ENCODE assay signal across 11 cellular contexts in genomic region chr20:45783656-45784294, GRCh38. TPM values are rescaled to one million over a fixed set of nuclear protein-coding genes. Genes with fewer than 3 reads are reported as not detected.
DNase-seq lines count a peak whose midpoint lies in the region; ATAC-seq and TF ChIP-seq lines count a peak whose summit lies in the region.
"Had no signal": no experiment of that assay in that cellular context is flagged by ENCODE, and none has a peak within 500 bp of the region (broad histone marks: within the 10 kb centered on the region; RNA-seq: fewer than 3 reads in every experiment).

No MANE protein-coding gene starts in this region.

- H3K27ac ChIP-seq in sigmoid colon = peak overlapping the region; percentile 56 to 94 (median 92)

- H3K4me3 ChIP-seq in sigmoid colon = no peak overlapping the region

- ATAC-seq in left ventricle myocardium superior (peak; percentile 89), GM21717 (IDR thresholded peaks at IDR 0.05; ENCODE audit: unreplicated experiment) (no peak), HG03280 (IDR thresholded peaks at IDR 0.05; ENCODE audit: unreplicated experiment) (no peak), HG03175 (IDR thresholded peaks at IDR 0.05; ENCODE audit: unreplicated experiment) (no peak), HG03565 (IDR thresholded peaks at IDR 0.05; ENCODE audit: unreplicated experiment) (no peak)

- H3K4me1 ChIP-seq in sigmoid colon = peaks cover 0 to 59% (median 54%) of the 10 kb centered on the region in 4 donors

- no peak for TF ChIP-seq CTCF in sigmoid colon (IDR thresholded peaks at IDR 0.05)

- H3K9me3 ChIP-seq in sigmoid colon = no peaks in the 10 kb centered on the region

- TF ChIP-seq POLR2A in sigmoid colon (IDR thresholded peaks at IDR 0.05) = no peak

- no peaks in the 10 kb centered on the region for H3K36me3 ChIP-seq in sigmoid colon

- intact Hi-C loops in left ventricle myocardium superior (cut with micrococcal nuclease) = no loop called here
- intact Hi-C loops in sigmoid colon (cut with DNase I) = loop anchor here (5.0 kb wide), 1 partner anchor 1596 kb away; the partner anchor contains the start of gene JPH2

- no peak for TF ChIP-seq EP300 in sigmoid colon (IDR thresholded peaks at IDR 0.05)

- DNase-seq in HT-29 (ENCODE audit: low spot score) (peak; percentile 20), anterior cingulate cortex (lab: John Stamatoyannopoulos, UW) (peak in 45 of 58 donors; percentile 1 to 75 (median 27)), left ventricle myocardium superior (peak; percentile 80), sigmoid colon (peak; percentile 77)
- DNase-seq: endodermal cell, NCI-H146 had no signal

- WGBS in sigmoid colon, 2 donors = 30 to 67% methylated on average over 6 of the region's 6 CpGs

- no peaks in the 10 kb centered on the region for H3K27me3 ChIP-seq in sigmoid colon

RNA-seq across cellular contexts. Expression of gene WFDC3, which starts 7.9 kb away (rescaled TPM):
- total RNA-seq in HT-29 (2014; rRNA removed; shearing (Covaris generic)) = not detected in 2 replicates
- total RNA-seq in left ventricle myocardium superior (not detected), sigmoid colon (1 to 10 TPM in 3 of 4 donors, not detected in 1; 2.9 to 7.7 (median 3.9) TPM)
- polyA plus RNA-seq in sigmoid colon = 10 to 100 TPM in 2 of 3 donors, 1 to 10 TPM in 1; 4.6 to 19.2 (median 13.9) TPM
- total RNA-seq: CD8-positive, alpha-beta memory T cell had no signal
- polyA plus RNA-seq: CD8-positive, alpha-beta memory T cell had no signal

RNA-seq across cellular contexts. Expression of gene DNTTIP1, which starts 8.0 kb away (rescaled TPM):
- 26.2 and 33.2 TPM in 2 replicates for total RNA-seq in HT-29 (2014; rRNA removed; shearing (Covaris generic))
- total RNA-seq in left ventricle myocardium superior (16.2 TPM), sigmoid colon (10 to 100 TPM; 33.0 to 59.9 (median 40.6) TPM)
- 100 to 1,000 TPM in 1 of 3 donors, 10 to 100 TPM in 2; 51.9 to 107 (median 71.4) TPM for polyA plus RNA-seq in sigmoid colon

RNA-seq across cellular contexts. Expression of gene UBE2C, which starts 28.7 kb away (rescaled TPM):
- total RNA-seq in HT-29 (2014; rRNA removed; shearing (Covaris generic)) = 284 and 289 TPM in 2 replicates
- total RNA-seq in left ventricle myocardium superior (1.0 TPM), sigmoid colon (1 to 10 TPM in 1 of 4 donors, not detected in 3; 3.3 TPM)
- 10 to 100 TPM; 12.6 to 90.3 (median 29.6) TPM for polyA plus RNA-seq in sigmoid colon
- polyA plus RNA-seq: CD8-positive, alpha-beta memory T cell had no signal

RNA-seq across cellular contexts. Expression of gene TNNC2, which starts 43.3 kb away (rescaled TPM):
- 0.15 and 0.18 TPM in 2 replicates for total RNA-seq in HT-29 (2014; rRNA removed; shearing (Covaris generic))
- total RNA-seq in left ventricle myocardium superior (not detected), sigmoid colon (1 to 10 TPM in 1 of 4 donors, under 1 TPM in 1, not detected in 2; 0.95 to 1.6 TPM)
- polyA plus RNA-seq in sigmoid colon = 10 to 100 TPM in 2 of 3 donors, 1 to 10 TPM in 1; 2.9 to 15.6 (median 10.2) TPM
- total RNA-seq: CD8-positive, alpha-beta memory T cell had no signal

RNA-seq across cellular contexts. Expression of gene SNX21, which starts 49.8 kb away (rescaled TPM):
- total RNA-seq in HT-29 (2014; rRNA removed; shearing (Covaris generic)) = 30.8 and 31.2 TPM in 2 replicates
- total RNA-seq in left ventricle myocardium superior (21.3 TPM), sigmoid colon (10 to 100 TPM; 46.7 to 82.5 (median 52.2) TPM)
- 10 to 100 TPM; 10.4 to 16.8 (median 15.2) TPM for polyA plus RNA-seq in sigmoid colon

Comparison
In these comparisons a context has a peak if more than half of its experiments do, and no peak if none do; other contexts are left out.
1. DNase-seq: peak in every context shown above with its lines; median percentile 80 in left ventricle myocardium superior; 77 in sigmoid colon; 27 in anterior cingulate cortex; 20 in HT-29.
2. RNA of gene UBE2C, which starts 28.7 kb away (total RNA-seq): 284 to 289 TPM in HT-29; 1.0 TPM in left ventricle myocardium superior (single experiment) and 3.3 TPM in sigmoid colon; every median in the first group is over 10 times any median in the second.